Comparison of ENCODE assay signal across 1 cellular context in genomic region chr19:19296953-19297689, GRCh38.
TF ChIP-seq lines count a peak whose summit lies in the region.

No MANE protein-coding gene starts in this region.

TF ChIP-seq in K562, 482 proteins besides CTCF, POLR2A, EP300 and RAD21:
- TF ChIP-seq XRCC5 (IDR thresholded peaks at IDR 0.05; ENCODE audit: low read depth, low read length) (no peak), HCFC1 (IDR thresholded peaks at IDR 0.05; ENCODE audit: low read depth, low read length) (no peak), POLR2G (IDR thresholded peaks at IDR 0.05; ENCODE audit: low read depth, low read length) (peak; percentile 56; the same call in 1 of the 2 replicates)
- TF ChIP-seq, protein P1, sequence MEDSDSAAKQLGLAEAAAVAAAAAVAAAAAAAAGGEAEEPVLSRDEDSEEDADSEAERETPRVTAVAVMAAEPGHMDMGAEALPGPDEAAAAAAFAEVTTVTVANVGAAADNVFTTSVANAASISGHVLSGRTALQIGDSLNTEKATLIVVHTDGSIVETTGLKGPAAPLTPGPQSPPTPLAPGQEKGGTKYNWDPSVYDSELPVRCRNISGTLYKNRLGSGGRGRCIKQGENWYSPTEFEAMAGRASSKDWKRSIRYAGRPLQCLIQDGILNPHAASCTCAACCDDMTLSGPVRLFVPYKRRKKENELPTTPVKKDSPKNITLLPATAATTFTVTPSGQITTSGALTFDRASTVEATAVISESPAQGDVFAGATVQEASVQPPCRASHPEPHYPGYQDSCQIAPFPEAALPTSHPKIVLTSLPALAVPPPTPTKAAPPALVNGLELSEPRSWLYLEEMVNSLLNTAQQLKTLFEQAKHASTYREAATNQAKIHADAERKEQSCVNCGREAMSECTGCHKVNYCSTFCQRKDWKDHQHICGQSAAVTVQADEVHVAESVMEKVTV (CRISPR knock-in tag; IDR thresholded peaks at IDR 0.05): no peak
